In the genomic region with DNA sequence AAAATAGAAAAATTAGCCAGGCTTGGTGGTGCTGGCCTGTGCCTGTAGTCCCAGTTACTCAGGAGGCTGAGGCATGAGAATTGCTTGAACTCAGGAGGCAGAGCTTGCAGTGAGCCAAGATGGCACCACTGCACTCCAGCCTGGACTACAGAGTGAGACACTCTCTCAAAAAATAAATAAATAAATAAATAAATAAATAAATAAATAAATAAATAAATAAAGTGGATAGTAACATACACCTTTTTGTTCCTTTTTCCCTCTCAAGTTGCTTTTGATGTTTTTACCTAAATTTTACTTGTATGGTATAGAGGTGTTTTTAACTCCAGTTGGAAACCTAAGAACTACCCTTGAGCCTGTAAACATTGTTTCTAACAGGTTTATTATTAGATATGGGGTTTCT, we compare ENCODE assay signal across 2 cellular contexts. TPM values are rescaled to one million over a fixed set of nuclear protein-coding genes. Genes with fewer than 3 reads are reported as not detected.
"Had no signal": no experiment of that assay in that cellular context is flagged by ENCODE, and none has a peak within 500 bp of the region (broad histone marks: within the 10 kb centered on the region; RNA-seq: fewer than 3 reads in every experiment).

No MANE protein-coding gene starts in this region.

RNA-seq across cellular contexts. Expression of gene TTC36, which starts 50.7 kb away (rescaled TPM):
- total RNA-seq: activated naive CD4-positive, alpha-beta T cell treated with anti-CD3 and anti-CD28 coated beads for 36 hours; bronchial epithelial cell had no signal
